In genomic region chrY:7518387-7518786, GRCh38 we compare ENCODE assay signal across 1 cellular context.
TF ChIP-seq lines count a peak whose summit lies in the region.

No MANE protein-coding gene starts in this region.

TF ChIP-seq in HepG2, 621 proteins besides CTCF, POLR2A, EP300 and RAD21 (continued from another document):
- TF ChIP-seq, protein P1, sequence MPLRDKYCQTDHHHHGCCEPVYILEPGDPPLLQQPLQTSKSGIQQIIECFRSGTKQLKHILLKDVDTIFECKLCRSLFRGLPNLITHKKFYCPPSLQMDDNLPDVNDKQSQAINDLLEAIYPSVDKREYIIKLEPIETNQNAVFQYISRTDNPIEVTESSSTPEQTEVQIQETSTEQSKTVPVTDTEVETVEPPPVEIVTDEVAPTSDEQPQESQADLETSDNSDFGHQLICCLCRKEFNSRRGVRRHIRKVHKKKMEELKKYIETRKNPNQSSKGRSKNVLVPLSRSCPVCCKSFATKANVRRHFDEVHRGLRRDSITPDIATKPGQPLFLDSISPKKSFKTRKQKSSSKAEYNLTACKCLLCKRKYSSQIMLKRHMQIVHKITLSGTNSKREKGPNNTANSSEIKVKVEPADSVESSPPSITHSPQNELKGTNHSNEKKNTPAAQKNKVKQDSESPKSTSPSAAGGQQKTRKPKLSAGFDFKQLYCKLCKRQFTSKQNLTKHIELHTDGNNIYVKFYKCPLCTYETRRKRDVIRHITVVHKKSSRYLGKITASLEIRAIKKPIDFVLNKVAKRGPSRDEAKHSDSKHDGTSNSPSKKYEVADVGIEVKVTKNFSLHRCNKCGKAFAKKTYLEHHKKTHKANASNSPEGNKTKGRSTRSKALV (CRISPR knock-in tag; IDR thresholded peaks at IDR 0.05): no peak
- no peak for TF ChIP-seq SMAD1 (CRISPR knock-in tag; IDR thresholded peaks at IDR 0.05; ENCODE audit: borderline replicate concordance, low read depth)
- TF ChIP-seq SPEN (CRISPR knock-in tag; IDR thresholded peaks at IDR 0.05; ENCODE audit: low read depth): no peak
- TF ChIP-seq KLF12 (CRISPR knock-in tag; IDR thresholded peaks at IDR 0.05; ENCODE audit: borderline replicate concordance): no peak
- TF ChIP-seq ZNF747 (CRISPR knock-in tag; IDR thresholded peaks at IDR 0.05; ENCODE audit: borderline replicate concordance): no peak
- TF ChIP-seq ZBTB8A (CRISPR knock-in tag; IDR thresholded peaks at IDR 0.05; ENCODE audit: borderline replicate concordance, low read depth): no peak
- no peak for TF ChIP-seq SMAD9 (CRISPR knock-in tag; IDR thresholded peaks at IDR 0.05)
- TF ChIP-seq, protein P2, sequence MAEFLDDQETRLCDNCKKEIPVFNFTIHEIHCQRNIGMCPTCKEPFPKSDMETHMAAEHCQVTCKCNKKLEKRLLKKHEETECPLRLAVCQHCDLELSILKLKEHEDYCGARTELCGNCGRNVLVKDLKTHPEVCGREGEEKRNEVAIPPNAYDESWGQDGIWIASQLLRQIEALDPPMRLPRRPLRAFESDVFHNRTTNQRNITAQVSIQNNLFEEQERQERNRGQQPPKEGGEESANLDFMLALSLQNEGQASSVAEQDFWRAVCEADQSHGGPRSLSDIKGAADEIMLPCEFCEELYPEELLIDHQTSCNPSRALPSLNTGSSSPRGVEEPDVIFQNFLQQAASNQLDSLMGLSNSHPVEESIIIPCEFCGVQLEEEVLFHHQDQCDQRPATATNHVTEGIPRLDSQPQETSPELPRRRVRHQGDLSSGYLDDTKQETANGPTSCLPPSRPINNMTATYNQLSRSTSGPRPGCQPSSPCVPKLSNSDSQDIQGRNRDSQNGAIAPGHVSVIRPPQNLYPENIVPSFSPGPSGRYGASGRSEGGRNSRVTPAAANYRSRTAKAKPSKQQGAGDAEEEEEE (CRISPR knock-in tag; IDR thresholded peaks at IDR 0.05; ENCODE audit: borderline replicate concordance): no peak
- TF ChIP-seq THAP9 (CRISPR knock-in tag; IDR thresholded peaks at IDR 0.05; ENCODE audit: borderline replicate concordance): no peak
- no peak for TF ChIP-seq ZNF234 (CRISPR knock-in tag; conservative IDR thresholded peaks at IDR 0.05)
- TF ChIP-seq DNMT3B (CRISPR knock-in tag; conservative IDR thresholded peaks at IDR 0.05): no peak
